In the genomic region with DNA sequence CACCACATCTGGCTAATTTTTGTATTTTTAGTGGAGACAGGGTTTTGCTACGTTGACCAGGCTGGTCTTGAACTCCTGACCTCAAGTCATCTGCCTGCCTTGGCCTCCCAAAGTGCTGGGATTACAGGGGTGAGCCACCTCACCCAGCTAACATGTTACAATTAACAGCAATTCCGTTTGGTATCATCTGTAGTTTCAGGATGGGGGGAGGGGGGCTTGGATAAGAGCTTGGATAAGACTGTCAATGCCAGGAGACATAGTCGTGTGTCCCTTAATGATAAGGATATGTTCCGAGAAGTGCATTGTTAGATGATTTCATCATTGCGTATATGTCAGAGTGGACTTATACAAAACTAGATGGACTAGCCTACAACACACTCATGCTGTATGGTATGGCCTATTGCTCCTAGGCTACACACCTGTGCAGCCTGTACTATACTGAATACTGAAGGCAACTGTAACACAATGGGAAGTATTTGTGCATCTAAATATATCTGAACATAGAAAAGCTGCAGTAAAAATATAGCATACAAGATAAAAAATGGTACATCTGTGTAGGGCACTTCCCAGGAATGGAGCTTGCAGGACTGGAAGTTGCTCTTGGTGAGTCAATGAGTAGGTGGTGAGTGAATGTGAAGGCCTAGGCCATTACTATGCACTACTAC, we compare ENCODE assay signal across 1 cellular context.
TF ChIP-seq lines count a peak whose summit lies in the region.

No MANE protein-coding gene starts in this region.

TF ChIP-seq in K562, 482 proteins besides CTCF, POLR2A, EP300 and RAD21 (continued from another document and continues in another):
- peak; percentile 40; the same call in 1 of the 2 replicates for TF ChIP-seq FOSL1 (tag; conservative IDR thresholded peaks at IDR 0.05)
- TF ChIP-seq RNF2 (IDR thresholded peaks at IDR 0.05), result peak; percentile 74
- TF ChIP-seq, protein P1, sequence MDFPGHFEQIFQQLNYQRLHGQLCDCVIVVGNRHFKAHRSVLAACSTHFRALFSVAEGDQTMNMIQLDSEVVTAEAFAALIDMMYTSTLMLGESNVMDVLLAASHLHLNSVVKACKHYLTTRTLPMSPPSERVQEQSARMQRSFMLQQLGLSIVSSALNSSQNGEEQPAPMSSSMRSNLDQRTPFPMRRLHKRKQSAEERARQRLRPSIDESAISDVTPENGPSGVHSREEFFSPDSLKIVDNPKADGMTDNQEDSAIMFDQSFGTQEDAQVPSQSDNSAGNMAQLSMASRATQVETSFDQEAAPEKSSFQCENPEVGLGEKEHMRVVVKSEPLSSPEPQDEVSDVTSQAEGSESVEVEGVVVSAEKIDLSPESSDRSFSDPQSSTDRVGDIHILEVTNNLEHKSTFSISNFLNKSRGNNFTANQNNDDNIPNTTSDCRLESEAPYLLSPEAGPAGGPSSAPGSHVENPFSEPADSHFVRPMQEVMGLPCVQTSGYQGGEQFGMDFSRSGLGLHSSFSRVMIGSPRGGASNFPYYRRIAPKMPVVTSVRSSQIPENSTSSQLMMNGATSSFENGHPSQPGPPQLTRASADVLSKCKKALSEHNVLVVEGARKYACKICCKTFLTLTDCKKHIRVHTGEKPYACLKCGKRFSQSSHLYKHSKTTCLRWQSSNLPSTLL (IDR thresholded peaks at IDR 0.05), result no peak
- TF ChIP-seq, protein P2, sequence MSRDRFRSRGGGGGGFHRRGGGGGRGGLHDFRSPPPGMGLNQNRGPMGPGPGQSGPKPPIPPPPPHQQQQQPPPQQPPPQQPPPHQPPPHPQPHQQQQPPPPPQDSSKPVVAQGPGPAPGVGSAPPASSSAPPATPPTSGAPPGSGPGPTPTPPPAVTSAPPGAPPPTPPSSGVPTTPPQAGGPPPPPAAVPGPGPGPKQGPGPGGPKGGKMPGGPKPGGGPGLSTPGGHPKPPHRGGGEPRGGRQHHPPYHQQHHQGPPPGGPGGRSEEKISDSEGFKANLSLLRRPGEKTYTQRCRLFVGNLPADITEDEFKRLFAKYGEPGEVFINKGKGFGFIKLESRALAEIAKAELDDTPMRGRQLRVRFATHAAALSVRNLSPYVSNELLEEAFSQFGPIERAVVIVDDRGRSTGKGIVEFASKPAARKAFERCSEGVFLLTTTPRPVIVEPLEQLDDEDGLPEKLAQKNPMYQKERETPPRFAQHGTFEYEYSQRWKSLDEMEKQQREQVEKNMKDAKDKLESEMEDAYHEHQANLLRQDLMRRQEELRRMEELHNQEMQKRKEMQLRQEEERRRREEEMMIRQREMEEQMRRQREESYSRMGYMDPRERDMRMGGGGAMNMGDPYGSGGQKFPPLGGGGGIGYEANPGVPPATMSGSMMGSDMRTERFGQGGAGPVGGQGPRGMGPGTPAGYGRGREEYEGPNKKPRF (IDR thresholded peaks at IDR 0.05; ENCODE audit: low read depth, low read length), result no peak
- peak; percentile 64 for TF ChIP-seq NCOR1 (IDR thresholded peaks at IDR 0.05)
- TF ChIP-seq ZFP1 (CRISPR knock-in tag; IDR thresholded peaks at IDR 0.05), result no peak
- TF ChIP-seq POLR2H (tag; IDR thresholded peaks at IDR 0.05; ENCODE audit: low read depth), result peak; percentile 43
- no peak for TF ChIP-seq ZNF75A (CRISPR knock-in tag; IDR thresholded peaks at IDR 0.05)
- peak; percentile 63; the same call in 1 of the 2 replicates for TF ChIP-seq SMARCE1 (IDR thresholded peaks at IDR 0.05)
- TF ChIP-seq ARNT (IDR thresholded peaks at IDR 0.05), result 0 out of 4 replicates have a peak, but pooled peaks of 1 of the 2 experiments have one; percentile 66
- TF ChIP-seq, protein P3, sequence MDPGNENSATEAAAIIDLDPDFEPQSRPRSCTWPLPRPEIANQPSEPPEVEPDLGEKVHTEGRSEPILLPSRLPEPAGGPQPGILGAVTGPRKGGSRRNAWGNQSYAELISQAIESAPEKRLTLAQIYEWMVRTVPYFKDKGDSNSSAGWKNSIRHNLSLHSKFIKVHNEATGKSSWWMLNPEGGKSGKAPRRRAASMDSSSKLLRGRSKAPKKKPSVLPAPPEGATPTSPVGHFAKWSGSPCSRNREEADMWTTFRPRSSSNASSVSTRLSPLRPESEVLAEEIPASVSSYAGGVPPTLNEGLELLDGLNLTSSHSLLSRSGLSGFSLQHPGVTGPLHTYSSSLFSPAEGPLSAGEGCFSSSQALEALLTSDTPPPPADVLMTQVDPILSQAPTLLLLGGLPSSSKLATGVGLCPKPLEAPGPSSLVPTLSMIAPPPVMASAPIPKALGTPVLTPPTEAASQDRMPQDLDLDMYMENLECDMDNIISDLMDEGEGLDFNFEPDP (CRISPR knock-in tag; IDR thresholded peaks at IDR 0.05), result no peak
- TF ChIP-seq SUPT5H (IDR thresholded peaks at IDR 0.05), result no peak
- peak; percentile 64; the same call in 1 of the 2 replicates for TF ChIP-seq MTA2 (IDR thresholded peaks at IDR 0.05; ENCODE audit: low read depth)
- peak; percentile 65 for TF ChIP-seq VEZF1 (CRISPR knock-in tag; IDR thresholded peaks at IDR 0.05)
- peak; percentile 87 for TF ChIP-seq JUND (IDR thresholded peaks at IDR 0.05; ENCODE audit: borderline replicate concordance, low read depth, low read length)
- TF ChIP-seq JUND (tag; IDR thresholded peaks at IDR 0.05; ENCODE audit: borderline replicate concordance, low read depth, low read length), result peak; percentile 77; the same call in 2 of the 3 replicates
- no peak for TF ChIP-seq RAD51 (IDR thresholded peaks at IDR 0.05; ENCODE audit: borderline replicate concordance, low read depth)
- no peak for TF ChIP-seq NELFE (IDR thresholded peaks at IDR 0.05; ENCODE audit: insufficient read depth, insufficient read length)
- TF ChIP-seq BRCA1 (IDR thresholded peaks at IDR 0.05), result no peak
- TF ChIP-seq BRCA1 (CRISPR knock-in tag; IDR thresholded peaks at IDR 0.05), result no peak
- TF ChIP-seq MLX (CRISPR knock-in tag; conservative IDR thresholded peaks at IDR 0.05), result no peak
- no peak for TF ChIP-seq HDAC1 (IDR thresholded peaks at IDR 0.05)
- TF ChIP-seq XRCC3 (IDR thresholded peaks at IDR 0.05), result no peak
- TF ChIP-seq CBX5 (IDR thresholded peaks at IDR 0.05; ENCODE audit: borderline replicate concordance, low read depth), result no peak
- TF ChIP-seq ZNF274 (IDR thresholded peaks at IDR 0.05; ENCODE audit: borderline replicate concordance, low read depth, low read length), result no peak
- TF ChIP-seq E2F5 (CRISPR knock-in tag; IDR thresholded peaks at IDR 0.05), result no peak
- no peak for TF ChIP-seq HNRNPH1 (optimal IDR thresholded peaks at IDR 0.05; ENCODE audit: low read depth, low read length)
- TF ChIP-seq ZEB2 (IDR thresholded peaks at IDR 0.05), result no peak
- peak; percentile 65 for TF ChIP-seq JUN (IDR thresholded peaks at IDR 0.05; ENCODE audit: borderline replicate concordance, low read depth, low read length)
- no peak for TF ChIP-seq JUN (CRISPR knock-in tag; IDR thresholded peaks at IDR 0.05; ENCODE audit: borderline replicate concordance)
- no peak for TF ChIP-seq PCBP2 (IDR thresholded peaks at IDR 0.05; ENCODE audit: low read depth, low read length, poor library complexity, severe bottlenecking)
- no peak for TF ChIP-seq TSC22D4 (tag; IDR thresholded peaks at IDR 0.05)
- no peak for TF ChIP-seq SRSF1 (IDR thresholded peaks at IDR 0.05; ENCODE audit: low read depth, low read length)
- no peak for TF ChIP-seq SIRT6 (IDR thresholded peaks at IDR 0.05; ENCODE audit: low read depth, low read length)
- peak; percentile 50; the same call in 1 of the 2 replicates for TF ChIP-seq L3MBTL2 (IDR thresholded peaks at IDR 0.05)
- no peak for TF ChIP-seq TEAD2 (tag; IDR thresholded peaks at IDR 0.05)
- peak; percentile 61; the same call in 1 of the 2 replicates for TF ChIP-seq SMARCC2 (IDR thresholded peaks at IDR 0.05; ENCODE audit: low read depth)
- TF ChIP-seq SMAD4 (CRISPR knock-in tag; conservative IDR thresholded peaks at IDR 0.05), result 0 out of 2 replicates have a peak, but pooled peaks have one; percentile 37
- no peak for TF ChIP-seq SNIP1 (IDR thresholded peaks at IDR 0.05; ENCODE audit: low read depth)
- no peak for TF ChIP-seq ZNF436 (CRISPR knock-in tag; IDR thresholded peaks at IDR 0.05)
- TF ChIP-seq CEBPG (CRISPR knock-in tag; IDR thresholded peaks at IDR 0.05), result 0 out of 2 replicates have a peak, but pooled peaks have one; percentile 23
- peak in 1 of 2 experiments; percentile 89; a peak in 2 of 4 replicates for TF ChIP-seq CEBPG (tag; conservative IDR thresholded peaks at IDR 0.05 in 1 of 2, IDR thresholded peaks at IDR 0.05 in 1 of 2)
- peak; percentile 91 for TF ChIP-seq LEF1 (IDR thresholded peaks at IDR 0.05)
- TF ChIP-seq ZBED1 (IDR thresholded peaks at IDR 0.05), result no peak
- no peak for TF ChIP-seq ZBTB26 (CRISPR knock-in tag; IDR thresholded peaks at IDR 0.05)
- peak; percentile 58 for TF ChIP-seq HDAC3 (IDR thresholded peaks at IDR 0.05; ENCODE audit: borderline replicate concordance, partially characterized antibody)
- TF ChIP-seq ZNF282 (CRISPR knock-in tag; IDR thresholded peaks at IDR 0.05), result no peak
- TF ChIP-seq GTF2A2 (tag; IDR thresholded peaks at IDR 0.05), result no peak
- no peak for TF ChIP-seq HNRNPL (IDR thresholded peaks at IDR 0.05; ENCODE audit: low read depth, low read length)
- TF ChIP-seq, protein P4, sequence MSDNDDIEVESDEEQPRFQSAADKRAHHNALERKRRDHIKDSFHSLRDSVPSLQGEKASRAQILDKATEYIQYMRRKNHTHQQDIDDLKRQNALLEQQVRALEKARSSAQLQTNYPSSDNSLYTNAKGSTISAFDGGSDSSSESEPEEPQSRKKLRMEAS (CRISPR knock-in tag; IDR thresholded peaks at IDR 0.05), result no peak
- no peak for TF ChIP-seq ZNF184 (CRISPR knock-in tag; IDR thresholded peaks at IDR 0.05)
- TF ChIP-seq MAFF (IDR thresholded peaks at IDR 0.05; ENCODE audit: low read length), result no peak
- TF ChIP-seq PHB (CRISPR knock-in tag; IDR thresholded peaks at IDR 0.05), result no peak
- TF ChIP-seq GABPB2 (CRISPR knock-in tag; conservative IDR thresholded peaks at IDR 0.05), result no peak
- TF ChIP-seq POLR2AphosphoS5 (IDR thresholded peaks at IDR 0.05; ENCODE audit: control insufficient read depth, insufficient read depth, low read depth, low read length), result no peak
- TF ChIP-seq TBL1XR1 (IDR thresholded peaks at IDR 0.05; ENCODE audit: low read length in 2 of 2), result peak in 1 of 2 experiments; percentile 51; a peak in 2 of 4 replicates
- TF ChIP-seq BHLHE40 (IDR thresholded peaks at IDR 0.05; ENCODE audit: low read length), result peak; percentile 35; the same call in 1 of the 2 replicates
- no peak for TF ChIP-seq NR1H2 (CRISPR knock-in tag; IDR thresholded peaks at IDR 0.05)
- TF ChIP-seq HMGXB4 (CRISPR knock-in tag; IDR thresholded peaks at IDR 0.05), result no peak
- 0 out of 2 replicates have a peak, but pooled peaks have one; percentile 26 for TF ChIP-seq DIDO1 (tag; IDR thresholded peaks at IDR 0.05; ENCODE audit: low read depth)
- TF ChIP-seq ZNF830 (CRISPR knock-in tag; IDR thresholded peaks at IDR 0.05), result no peak
- TF ChIP-seq CHD4 (IDR thresholded peaks at IDR 0.05; ENCODE audit: insufficient read depth, insufficient replicate concordance, low read depth, low read length, poor library complexity, severe bottlenecking), result no peak
